In genomic region chr6:149752600-149752999, GRCh38 we compare ENCODE assay signal across 1 cellular context.
TF ChIP-seq lines count a peak whose summit lies in the region.

No MANE protein-coding gene starts in this region.

TF ChIP-seq in liver, 16 proteins besides CTCF, POLR2A, EP300 and RAD21 (continued from another document):
- peak; percentile 87 for TF ChIP-seq ZBTB33 (IDR thresholded peaks at IDR 0.05)
- peak; percentile 81 for TF ChIP-seq SP1 (IDR thresholded peaks at IDR 0.05)
- peak; percentile 59 for TF ChIP-seq YY1 (IDR thresholded peaks at IDR 0.05)
- TF ChIP-seq HNF4A (conservative IDR thresholded peaks at IDR 0.05): peak; percentile 65 to 68
- TF ChIP-seq FOXA1 (IDR thresholded peaks at IDR 0.05): no peak
- TF ChIP-seq MAX (IDR thresholded peaks at IDR 0.05): peak; percentile 53
- peak; percentile 88 to 91 for TF ChIP-seq JUND (IDR thresholded peaks at IDR 0.05)
- peak; percentile 69 for TF ChIP-seq ATF3 (IDR thresholded peaks at IDR 0.05)
